In the genomic region with DNA sequence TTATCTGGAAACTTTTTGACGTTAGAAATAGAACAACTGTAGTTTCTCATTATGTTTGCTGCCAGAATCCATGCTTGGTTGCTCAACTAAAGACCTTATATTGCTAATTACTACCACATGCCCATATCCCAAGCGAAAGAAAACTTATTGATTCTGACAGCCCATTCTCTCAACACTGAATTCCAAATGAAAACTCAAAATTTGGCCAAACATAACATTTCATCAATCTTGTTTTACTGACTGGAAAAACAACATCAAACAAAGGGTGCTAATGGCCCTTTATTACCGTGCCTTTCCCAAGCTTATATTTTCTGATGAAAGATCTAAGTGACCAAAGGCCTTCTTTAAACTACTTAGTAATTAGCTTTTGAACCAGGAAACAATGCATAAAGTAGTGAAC, we compare ENCODE assay signal across 14 cellular contexts.
DNase-seq lines count a peak whose midpoint lies in the region; ATAC-seq and TF ChIP-seq lines count a peak whose summit lies in the region.
"Had no signal": no experiment of that assay in that cellular context is flagged by ENCODE, and none has a peak within 500 bp of the region (broad histone marks: within the 10 kb centered on the region; RNA-seq: fewer than 3 reads in every experiment).

No MANE protein-coding gene starts in this region.

- peak overlapping the region; percentile 19; the same call in 1 of the 2 replicates for H3K4me3 ChIP-seq in BE2C (ENCODE audit: low read depth, low read length)
- H3K4me3 ChIP-seq: cardiac muscle cell, SJSA1 had no signal

- H3K27me3 ChIP-seq in BE2C, result no peaks in the 10 kb centered on the region
- H3K27me3 ChIP-seq: cardiac muscle cell, SJSA1 had no signal

- H3K36me3 ChIP-seq in BE2C, result no peaks in the 10 kb centered on the region
- H3K36me3 ChIP-seq: cardiac muscle cell, SJSA1 had no signal

- H3K9me3 ChIP-seq in BE2C, result no peaks in the 10 kb centered on the region
- H3K9me3 ChIP-seq: SJSA1 had no signal

- peaks cover 20% of the 10 kb centered on the region for H3K4me1 ChIP-seq in BE2C
- H3K4me1 ChIP-seq: SJSA1 had no signal

- peak; percentile 65 for ATAC-seq in SK-N-SH treated with all-trans-retinoic acid at 6 μM for 48 hours
- no peak for ATAC-seq in HG03159 (IDR thresholded peaks at IDR 0.05; ENCODE audit: unreplicated experiment)
- ATAC-seq: activated CD8-positive, alpha-beta T cell treated with anti-CD3 and anti-CD28 coated beads for 36 hours; natural killer cell had no signal

- DNase-seq in BE2C (no peak), fibroblast of the conjunctiva (ENCODE audit: low read depth) (peak; percentile 57), retina (peak; percentile 66), SHP77 treated with DMSO at 0.1 percent for 48 hours (lab: John Stamatoyannopoulos, UW) (no peak)
- no peak for DNase-seq in activated naive CD4-positive, alpha-beta T cell treated with Interleukin-2 at 50 U/mL for 16 hours
- no peak for DNase-seq in stimulated activated CD4-positive, alpha-beta T cell treated with anti-CD3 and anti-CD28 coated beads, Interleukin-12 subunit alpha, Interleukin-12 subunit beta, amount 100 ng/mL, for 4 hours
- DNase-seq: activated CD8-positive, alpha-beta T cell treated with anti-CD3 and anti-CD28 coated beads for 36 hours; activated effector memory CD4-positive, alpha-beta T cell treated with Interleukin-2 at 50 U/mL for 16 hours; hippocampal formation; natural killer cell had no signal

- no peak for TF ChIP-seq CTCF in BE2C (IDR thresholded peaks at IDR 0.05; ENCODE audit: low read depth, low read length)

TF ChIP-seq in SK-N-SH treated with all-trans-retinoic acid at 6 μM for 48 hours, 23 proteins besides CTCF, POLR2A, EP300 and RAD21:
- peak; percentile 86 for TF ChIP-seq TOX (CRISPR knock-in tag; IDR thresholded peaks at IDR 0.05; ENCODE audit: borderline replicate concordance)
- TF ChIP-seq ZC3H10 (CRISPR knock-in tag; IDR thresholded peaks at IDR 0.05), result no peak; the same call in 1 of the 2 replicates
- TF ChIP-seq ISL1 (CRISPR knock-in tag; IDR thresholded peaks at IDR 0.05), result 0 out of 2 replicates have a peak, but pooled peaks have one; percentile 30
- TF ChIP-seq RARB (CRISPR knock-in tag; IDR thresholded peaks at IDR 0.05), result peak; percentile 77; the same call in 1 of the 2 replicates
TF ChIP-seq in SK-N-SH treated with all-trans-retinoic acid at 6 μM for 48 hours: peak in this region for 3.

Comparison
In these comparisons a context has a peak if more than half of its experiments do, and no peak if none do; other contexts are left out.
1. DNase-seq: peak in fibroblast of the conjunctiva (single experiment) and retina (single experiment); none in BE2C (single experiment), activated naive CD4-positive, alpha-beta T cell treated with Interleukin-2 at 50 U/mL for 16 hours (single experiment), stimulated activated CD4-positive, alpha-beta T cell treated with anti-CD3 and anti-CD28 coated beads, Interleukin-12 subunit alpha, Interleukin-12 subunit beta, amount 100 ng/mL, for 4 hours (single experiment) and SHP77 treated with DMSO at 0.1 percent for 48 hours (single experiment).